16 cellular contexts compared by ENCODE assay signal in the genomic region with DNA sequence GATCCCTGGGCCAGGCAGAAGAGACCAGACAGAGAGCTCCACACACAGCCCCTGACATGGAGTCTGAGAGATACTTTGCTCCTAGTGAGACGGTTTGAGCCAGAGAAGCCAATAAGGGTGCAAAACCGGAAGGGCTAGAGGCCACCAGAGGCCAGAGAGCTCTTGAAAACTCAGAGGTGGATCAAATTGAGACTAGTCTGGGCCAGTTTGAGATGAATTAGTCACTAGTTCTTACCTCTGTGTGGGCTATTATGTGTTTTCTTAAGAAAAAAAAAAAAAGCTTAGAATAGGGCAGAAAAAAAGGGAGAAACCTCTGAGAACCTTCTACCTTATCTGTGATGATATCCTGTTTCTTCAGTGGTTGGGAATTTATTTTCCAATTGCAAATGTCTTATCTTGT.
A peak's percentile ranks its signal among the peaks of the same experiment; 100 is the strongest.
DNase-seq lines count a peak whose midpoint lies in the region; TF ChIP-seq lines count a peak whose summit lies in the region.
"Had no signal": no experiment of that assay in that cellular context is flagged by ENCODE, and none has a peak within 500 bp of the region (broad histone marks: within the 10 kb centered on the region; RNA-seq: fewer than 3 reads in every experiment).

No MANE protein-coding gene starts in this region.

- no peaks in the 10 kb centered on the region for H3K36me3 Mint-ChIP-seq in HFFc6 (ENCODE audit: low read depth)
- H3K36me3 Mint-ChIP-seq: activated CD8-positive, alpha-beta memory T cell treated with anti-CD3 and anti-CD28 coated beads, Interleukin-2, amount 10 ng/mL, durations not matched to agents 7 days and 5 days; naive B cell had no signal

- H3K9me3 ChIP-seq in skeletal muscle satellite cell (replicated peaks; ENCODE audit: low read length) = no peaks in the 10 kb centered on the region

- TF ChIP-seq CTCF in HFFc6 (IDR thresholded peaks at IDR 0.05) = no peak

- peaks cover 47% of the 10 kb centered on the region for H3K4me1 ChIP-seq in skeletal muscle satellite cell (ENCODE audit: control insufficient read depth, insufficient read depth, low read length)

- no peak overlapping the region for H3K4me3 Mint-ChIP-seq in HFFc6
- H3K4me3 Mint-ChIP-seq: activated CD8-positive, alpha-beta memory T cell treated with anti-CD3 and anti-CD28 coated beads, Interleukin-2, amount 10 ng/mL, durations not matched to agents 7 days and 5 days; B cell; naive B cell; T-helper 17 cell had no signal

- peaks cover 2% of the 10 kb centered on the region; the same call in 1 of the 2 replicates for H3K27me3 Mint-ChIP-seq in HFFc6 (ENCODE audit: insufficient read depth)
- H3K27me3 Mint-ChIP-seq: activated CD8-positive, alpha-beta memory T cell treated with anti-CD3 and anti-CD28 coated beads, Interleukin-2, amount 10 ng/mL, durations not matched to agents 7 days and 5 days; B cell; naive B cell; T-helper 17 cell had no signal

- peak overlapping the region; percentile 22 for H3K4me2 ChIP-seq in skeletal muscle satellite cell (ENCODE audit: low read length)

- no peaks in the 10 kb centered on the region for H3K36me3 ChIP-seq in skeletal muscle satellite cell (ENCODE audit: insufficient read depth, low read length)

- no peaks in the 10 kb centered on the region for H3K27me3 ChIP-seq in skeletal muscle satellite cell (ENCODE audit: control insufficient read depth, insufficient read depth, low read length)
- H3K27me3 ChIP-seq: dorsolateral prefrontal cortex had no signal

- no peak for DNase-seq in HFFc6
- DNase-seq in amniotic epithelial cell (ENCODE audit: low read depth) = peak; percentile 37
- peak; percentile 49 for DNase-seq in glomerular visceral epithelial cell (ENCODE audit: extremely low spot score)
- no peak for DNase-seq in NCI-H1092 treated with DMSO at 0.1 percent for 48 hours (lab: John Stamatoyannopoulos, UW)
- DNase-seq in NCI-H1436 (lab: John Stamatoyannopoulos, UW) = no peak
- no peak for DNase-seq in SIG-M5 (lab: John Stamatoyannopoulos, UW)
- no peak for DNase-seq in MV-4-11 (lab: John Stamatoyannopoulos, UW)
- DNase-seq: activated CD8-positive, alpha-beta memory T cell treated with anti-CD3 and anti-CD28 coated beads, Interleukin-2, amount 10 ng/mL, durations not matched to agents 7 days and 5 days; activated gamma-delta T cell; dorsolateral prefrontal cortex; naive B cell; NCI-H2081; RPMI8226; T-helper 17 cell had no signal

- H3K9ac ChIP-seq in skeletal muscle satellite cell (ENCODE audit: low read depth, low read length) = peak overlapping the region; percentile 31

- H3K4me3 ChIP-seq in skeletal muscle satellite cell (ENCODE audit: low read length) = no peak overlapping the region
- H3K4me3 ChIP-seq: dorsolateral prefrontal cortex had no signal

- H3K27ac Mint-ChIP-seq in HFFc6 = peak overlapping the region; percentile 75
- H3K27ac Mint-ChIP-seq: activated CD8-positive, alpha-beta memory T cell treated with anti-CD3 and anti-CD28 coated beads, Interleukin-2, amount 10 ng/mL, durations not matched to agents 7 days and 5 days; B cell; naive B cell; T-helper 17 cell had no signal

- H3K4me1 Mint-ChIP-seq in HFFc6 (ENCODE audit: low read depth) = peaks cover 46% of the 10 kb centered on the region
- H3K4me1 Mint-ChIP-seq: activated CD8-positive, alpha-beta memory T cell treated with anti-CD3 and anti-CD28 coated beads, Interleukin-2, amount 10 ng/mL, durations not matched to agents 7 days and 5 days; B cell; naive B cell; T-helper 17 cell had no signal

- no peaks in the 10 kb centered on the region for H3K9me3 Mint-ChIP-seq in HFFc6

Comparison
In these comparisons a context has a peak if more than half of its experiments do, and no peak if none do; other contexts are left out.
1. DNase-seq: peak in amniotic epithelial cell (single experiment) and glomerular visceral epithelial cell (single experiment); none in HFFc6 (single experiment), NCI-H1092 treated with DMSO at 0.1 percent for 48 hours (single experiment), NCI-H1436 (single experiment), SIG-M5 (single experiment) and MV-4-11 (single experiment).